ENCODE assay signal across 8 cellular contexts in the genomic region with DNA sequence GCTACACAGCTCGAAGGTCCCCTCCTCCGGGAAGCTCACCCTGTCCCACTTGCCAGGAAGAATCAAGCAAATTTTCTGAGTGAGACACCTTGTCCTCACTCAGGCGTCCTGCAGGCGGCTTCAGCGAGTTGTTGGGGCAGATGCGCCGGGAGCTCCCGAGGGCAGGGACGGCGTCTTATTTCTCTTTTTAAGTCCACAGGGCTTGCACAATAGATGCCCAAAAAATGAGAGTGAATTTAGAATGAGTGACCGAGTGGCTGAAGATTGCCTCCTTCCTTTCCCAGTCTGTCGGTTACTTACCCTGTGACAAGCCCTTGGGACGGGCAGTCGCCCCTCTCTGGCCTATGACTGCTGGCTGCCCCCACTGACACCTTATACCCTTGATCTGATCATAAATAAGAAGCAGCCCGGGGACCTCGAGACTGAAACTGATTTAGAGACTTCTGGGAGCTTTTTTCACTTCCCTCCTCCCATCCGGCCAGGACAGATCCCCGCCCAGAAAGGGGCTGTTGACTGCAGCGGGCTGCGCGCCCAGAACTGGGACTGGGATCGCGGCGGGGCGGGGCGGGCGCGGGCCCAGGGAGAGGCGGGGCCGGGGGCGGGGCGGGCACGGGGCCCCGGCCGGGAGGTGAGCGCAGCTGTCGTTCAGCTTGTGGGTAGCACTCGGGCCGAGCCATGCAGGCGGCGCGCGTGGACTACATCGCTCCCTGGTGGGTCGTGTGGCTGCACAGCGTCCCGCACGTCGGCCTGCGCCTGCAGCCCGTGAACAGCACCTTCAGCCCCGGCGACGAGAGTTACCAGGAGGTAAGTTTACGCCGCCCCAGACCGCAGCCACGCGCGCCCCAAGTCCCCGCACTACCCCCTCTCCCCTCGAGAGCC. TPM values are rescaled to one million over a fixed set of nuclear protein-coding genes. Genes with fewer than 3 reads are reported as not detected.
A peak's percentile ranks its signal among the peaks of the same experiment; 100 is the strongest.
DNase-seq lines count a peak whose midpoint lies in the region; ATAC-seq, FAIRE-seq and TF ChIP-seq lines count a peak whose summit lies in the region.

A gene with protein sequence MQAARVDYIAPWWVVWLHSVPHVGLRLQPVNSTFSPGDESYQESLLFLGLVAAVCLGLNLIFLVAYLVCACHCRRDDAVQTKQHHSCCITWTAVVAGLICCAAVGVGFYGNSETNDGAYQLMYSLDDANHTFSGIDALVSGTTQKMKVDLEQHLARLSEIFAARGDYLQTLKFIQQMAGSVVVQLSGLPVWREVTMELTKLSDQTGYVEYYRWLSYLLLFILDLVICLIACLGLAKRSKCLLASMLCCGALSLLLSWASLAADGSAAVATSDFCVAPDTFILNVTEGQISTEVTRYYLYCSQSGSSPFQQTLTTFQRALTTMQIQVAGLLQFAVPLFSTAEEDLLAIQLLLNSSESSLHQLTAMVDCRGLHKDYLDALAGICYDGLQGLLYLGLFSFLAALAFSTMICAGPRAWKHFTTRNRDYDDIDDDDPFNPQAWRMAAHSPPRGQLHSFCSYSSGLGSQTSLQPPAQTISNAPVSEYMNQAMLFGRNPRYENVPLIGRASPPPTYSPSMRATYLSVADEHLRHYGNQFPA (plus strand): TSS at position 659 of the 879 bp plus-strand sequence. CDS start 17 bp downstream, at position 676.

- DNase-seq in GM12891 (ENCODE audit: insufficient read length, low spot score), result peak; percentile 70
- peak; percentile 80 for DNase-seq in NCI-H1694 (lab: John Stamatoyannopoulos, UW)
- DNase-seq in T-helper 2 cell treated with Interferon-gamma antibody and Interleukin-4, amounts not matched to agents 5 μg/mL and 100 μg/mL, for 36 hours (ENCODE audit: low spot score), result peak; percentile 68
- DNase-seq in ascending aorta (ENCODE audit: low spot score in 2 of 2), result peak; percentile 73 to 93
- peak; percentile 91 for DNase-seq in hepatic stellate cell (ENCODE audit: low spot score)
- DNase-seq in retina, result peak; percentile 72
- no peak for DNase-seq in OCI-M2 (lab: John Stamatoyannopoulos, UW; ENCODE audit: unreplicated experiment)

- peaks cover 36% of the 10 kb centered on the region for H3K36me3 Mint-ChIP-seq in T-helper 2 cell treated with Interferon-gamma antibody and Interleukin-4, amounts not matched to agents 5 μg/mL and 100 μg/mL, for 36 hours (ENCODE audit: low read depth)

- H3K9me3 ChIP-seq in ascending aorta, result no peaks in the 10 kb centered on the region

- TF ChIP-seq POLR2A in GM12891 (IDR thresholded peaks at IDR 0.05; ENCODE audit: low read depth, low read length), result no peak

- no peaks in the 10 kb centered on the region for H3K9me3 Mint-ChIP-seq in T-helper 2 cell treated with Interferon-gamma antibody and Interleukin-4, amounts not matched to agents 5 μg/mL and 100 μg/mL, for 36 hours

- intact Hi-C loops in ascending aorta (cut with DNase I), result loop anchor here (1.0 to 10.0 kb wide), 5 partner anchors 10 to 1118 kb away; a partner anchor contains a TSS

- peak; percentile 67 for ATAC-seq in HG02798 (IDR thresholded peaks at IDR 0.05; ENCODE audit: poor library complexity, unreplicated experiment)

- H3K4me1 Mint-ChIP-seq in T-helper 2 cell treated with Interferon-gamma antibody and Interleukin-4, amounts not matched to agents 5 μg/mL and 100 μg/mL, for 36 hours (ENCODE audit: low read depth), result peaks cover 34% of the 10 kb centered on the region

- peaks cover 23 to 34% of the 10 kb centered on the region in 2 donors for H3K4me1 ChIP-seq in ascending aorta

- peak within 1 kb of the TSS; percentile 82 for H3K27ac Mint-ChIP-seq in T-helper 2 cell treated with Interferon-gamma antibody and Interleukin-4, amounts not matched to agents 5 μg/mL and 100 μg/mL, for 36 hours

- no peaks in the 10 kb centered on the region for H3K27me3 ChIP-seq in ascending aorta

- peak within 1 kb of the TSS; percentile 60 to 75 for H3K4me3 ChIP-seq in ascending aorta

- peak; percentile 89 for FAIRE-seq in GM12891 (lab: Jason Lieb, UNC)

- H3K4me3 Mint-ChIP-seq in T-helper 2 cell treated with Interferon-gamma antibody and Interleukin-4, amounts not matched to agents 5 μg/mL and 100 μg/mL, for 36 hours, result peak within 1 kb of the TSS; percentile 85

- H3K36me3 ChIP-seq in ascending aorta, result peaks cover 20 to 23% of the 10 kb centered on the region in 2 donors

- peak within 1 kb of the TSS; percentile 68 to 81 for H3K27ac ChIP-seq in ascending aorta

- H3K27me3 Mint-ChIP-seq in T-helper 2 cell treated with Interferon-gamma antibody and Interleukin-4, amounts not matched to agents 5 μg/mL and 100 μg/mL, for 36 hours (ENCODE audit: low read depth), result peaks cover 3% of the 10 kb centered on the region

- TF ChIP-seq CTCF in ascending aorta (IDR thresholded peaks at IDR 0.05), result peak in 2 of 3 experiments; percentile 9 to 33

TF ChIP-seq in GM12891, 5 proteins besides CTCF, POLR2A, EP300 and RAD21:
- peak; percentile 74 for TF ChIP-seq SPI1 (IDR thresholded peaks at IDR 0.05; ENCODE audit: low read depth, low read length)
- TF ChIP-seq POLR2AphosphoS5 (IDR thresholded peaks at IDR 0.05; ENCODE audit: low read depth, low read length), result no peak

RNA-seq across cellular contexts. Expression of the gene that starts here (rescaled TPM):
- polyA plus RNA-seq in GM12891 (2012; ENCODE audit: low read depth, missing spikeins), result 2.6 TPM
- total RNA-seq in ascending aorta, result 30.3 TPM
